8 cellular contexts compared by ENCODE assay signal in the genomic region with DNA sequence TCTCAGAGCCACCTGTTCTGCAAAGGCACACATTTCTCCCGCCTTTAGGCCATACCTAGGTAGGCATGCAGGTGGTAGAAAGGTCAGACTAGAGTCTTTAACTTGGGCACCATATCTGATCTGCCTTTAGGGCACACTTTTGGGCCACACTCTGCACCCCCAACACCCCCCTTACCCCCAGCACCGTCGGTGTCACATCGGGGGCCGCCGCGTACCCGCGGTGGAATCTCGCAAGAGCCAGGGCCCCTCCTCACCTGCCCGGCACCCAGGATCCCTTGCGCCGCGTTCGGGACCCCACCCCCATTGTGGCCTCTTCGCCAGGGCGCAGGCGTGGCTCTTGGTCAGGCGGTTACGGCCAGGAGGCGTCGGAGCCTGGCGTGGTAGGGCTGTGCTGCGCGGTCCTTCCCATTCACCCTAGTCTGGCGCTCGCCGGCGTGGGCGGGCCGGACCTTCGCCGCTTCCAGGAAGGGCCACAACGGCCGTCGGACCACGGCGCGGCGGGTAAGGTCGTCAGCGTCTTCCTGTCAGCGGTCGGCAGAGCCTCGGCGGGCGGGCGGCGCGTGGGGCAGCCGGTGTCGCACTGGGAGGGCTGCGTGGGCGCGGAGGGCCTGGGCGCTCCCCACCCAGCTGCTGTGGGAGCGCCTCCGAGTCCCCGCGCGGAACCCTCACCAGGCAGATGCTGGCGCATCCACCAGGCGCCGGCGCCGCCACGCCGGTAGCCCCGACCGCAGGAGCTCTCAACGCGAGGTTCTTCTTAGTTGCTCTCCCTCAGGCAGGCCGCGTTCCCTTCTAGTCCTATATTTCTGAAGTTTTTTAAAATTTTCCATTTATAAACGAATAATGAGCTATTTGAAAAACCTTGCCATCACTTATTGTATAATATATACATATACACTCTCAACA. TPM values are rescaled to one million over a fixed set of nuclear protein-coding genes. Genes with fewer than 3 reads are reported as not detected.
DNase-seq lines count a peak whose midpoint lies in the region; ATAC-seq, FAIRE-seq and TF ChIP-seq lines count a peak whose summit lies in the region.

A gene (plus strand): TSS at position 341 of the 903 bp plus-strand sequence. CDS start 23,028 bp downstream, outside the sequence.

- FAIRE-seq in G401.6 (lab: Jason Lieb, UNC) = peak; percentile 72

- H3K36me3 ChIP-seq in gastroesophageal sphincter = no peaks in the 10 kb centered on the region
- no peaks in the 10 kb centered on the region for H3K36me3 ChIP-seq in neutrophil

- H3K4me3 ChIP-seq in gastroesophageal sphincter = peak within 1 kb of the TSS; percentile 42 to 60
- peak within 1 kb of the TSS; percentile 25 to 36 for H3K4me3 ChIP-seq in neutrophil (ENCODE audit: low read depth in 1 of 2, low read length in 1 of 2)

- H3K27ac ChIP-seq in gastroesophageal sphincter (peak within 1 kb of the TSS in 3 of 4 donors; percentile 61 to 83 (median 71)), neutrophil (no peak within 1 kb of the TSS)

- H3K4me3 Mint-ChIP-seq in activated T-cell treated with anti-CD3 and anti-CD28 coated beads, Interleukin-2, amount 50 U/mL, for 4 hours = peak within 1 kb of the TSS; percentile 54

- H3K9me3 ChIP-seq in gastroesophageal sphincter (peaks cover 0 to 21% (median 0%) of the 10 kb centered on the region in 3 donors), neutrophil (peaks cover 10% of the 10 kb centered on the region)

- peaks cover under 1% of the 10 kb centered on the region for H3K36me3 Mint-ChIP-seq in activated T-cell treated with anti-CD3 and anti-CD28 coated beads, Interleukin-2, amount 50 U/mL, for 4 hours (ENCODE audit: insufficient read depth)

- peaks cover 4% of the 10 kb centered on the region for H3K4me1 Mint-ChIP-seq in activated T-cell treated with anti-CD3 and anti-CD28 coated beads, Interleukin-2, amount 50 U/mL, for 4 hours (ENCODE audit: low read depth)

- H3K4me1 ChIP-seq in gastroesophageal sphincter (peaks cover 0 to 4% (median 0%) of the 10 kb centered on the region in 3 donors), neutrophil (ENCODE audit: control insufficient read depth in 1 of 2, insufficient read depth in 1 of 2, low read depth in 1 of 2, low read length in 1 of 2) (peaks cover 3 to 10% of the 10 kb centered on the region in 2 experiments)

- DNase-seq in NCI-H345 treated with DMSO at 0.1 percent for 48 hours (lab: John Stamatoyannopoulos, UW; ENCODE audit: unreplicated experiment) = peak; percentile 71
- no peak for DNase-seq in activated T-cell treated with anti-CD3 and anti-CD28 coated beads, Interleukin-2, amount 50 U/mL, for 4 hours

- H3K27me3 ChIP-seq in gastroesophageal sphincter = no peaks in the 10 kb centered on the region
- peaks cover 26% of the 10 kb centered on the region for H3K27me3 ChIP-seq in neutrophil

- peaks cover 52% of the 10 kb centered on the region for H3K27me3 Mint-ChIP-seq in activated T-cell treated with anti-CD3 and anti-CD28 coated beads, Interleukin-2, amount 50 U/mL, for 4 hours (ENCODE audit: low read depth)

- WGBS in gastroesophageal sphincter (ENCODE audit: low coverage in 1 of 2), 2 donors = 5 to 17% methylated on average over 5 to 25 of the region's 75 CpGs

- H3K9me3 Mint-ChIP-seq in activated T-cell treated with anti-CD3 and anti-CD28 coated beads, Interleukin-2, amount 50 U/mL, for 4 hours = peaks cover 25% of the 10 kb centered on the region

- ATAC-seq in HG02759 (IDR thresholded peaks at IDR 0.05; ENCODE audit: unreplicated experiment) (peak; percentile 67), gastroesophageal sphincter (peak; percentile 94), GM19455 (IDR thresholded peaks at IDR 0.05; ENCODE audit: unreplicated experiment) (no peak), GM18519 (IDR thresholded peaks at IDR 0.05; ENCODE audit: low FRiP score, unreplicated experiment) (no peak)
- peak; percentile 46 to 60 for ATAC-seq in activated T-cell treated with anti-CD3 and anti-CD28 coated beads, Interleukin-2, amount 50 U/mL, for 4 hours

- TF ChIP-seq CTCF in gastroesophageal sphincter (IDR thresholded peaks at IDR 0.05) (no peak), neutrophil (IDR thresholded peaks at IDR 0.05) (no peak)

- TF ChIP-seq POLR2A in gastroesophageal sphincter (IDR thresholded peaks at IDR 0.05) = peak; percentile 24 to 40

- no peak for TF ChIP-seq EP300 in gastroesophageal sphincter (IDR thresholded peaks at IDR 0.05)

RNA-seq across cellular contexts. Expression of the gene that starts here (rescaled TPM):
- total RNA-seq in activated T-cell treated with anti-CD3 and anti-CD28 coated beads, Interleukin-2, amount 50 U/mL, for 4 hours = under 1 TPM; 0.29 to 0.83 (median 0.41) TPM
- 10 to 100 TPM in 3 of 4 donors, 1 to 10 TPM in 1; 9.5 to 32.4 (median 14.8) TPM for total RNA-seq in gastroesophageal sphincter

Comparison
In these comparisons a context has a peak if more than half of its experiments do, and no peak if none do; other contexts are left out.
1. RNA of the gene that starts here (total RNA-seq): 9.5 to 32.4 TPM in gastroesophageal sphincter; 0.29 to 0.83 TPM in activated T-cell treated with anti-CD3 and anti-CD28 coated beads, Interleukin-2, amount 50 U/mL, for 4 hours; every median in the first group is over 4 times any median in the second.
2. Peak in ATAC-seq in activated T-cell treated with anti-CD3 and anti-CD28 coated beads, Interleukin-2, amount 50 U/mL, for 4 hours; RNA of the gene not detected or under 1 TPM.
3. ATAC-seq: peak in HG02759 (single experiment) and gastroesophageal sphincter (single experiment); none in GM19455 (single experiment) and GM18519 (single experiment).